In genomic region chr16:85661131-85662035, GRCh38 we compare ENCODE assay signal across 17 cellular contexts. TPM values are rescaled to one million over a fixed set of nuclear protein-coding genes. Genes with fewer than 3 reads are reported as not detected.
DNase-seq lines count a peak whose midpoint lies in the region; ATAC-seq and TF ChIP-seq lines count a peak whose summit lies in the region.
"Had no signal": no experiment of that assay in that cellular context is flagged by ENCODE, and none has a peak within 500 bp of the region (broad histone marks: within the 10 kb centered on the region; RNA-seq: fewer than 3 reads in every experiment).

No MANE protein-coding gene starts in this region.

- H3K9me3 Mint-ChIP-seq in stimulated activated naive CD8-positive, alpha-beta T cell treated with anti-CD3 and anti-CD28 coated beads, Interleukin-15, amount 100 ng/mL, for 72 hours: no peaks in the 10 kb centered on the region
- no peaks in the 10 kb centered on the region for H3K9me3 Mint-ChIP-seq in chondrocyte (ENCODE audit: low read depth)
- H3K9me3 Mint-ChIP-seq: CD4-positive, alpha-beta T cell had no signal

- peaks cover 5% of the 10 kb centered on the region for H3K4me1 ChIP-seq in mesodermal cell (ENCODE audit: control insufficient read depth, insufficient read depth, low read length, poor library complexity, severe bottlenecking)
- no peaks in the 10 kb centered on the region for H3K4me1 ChIP-seq in upper lobe of right lung
- peaks cover 6% of the 10 kb centered on the region for H3K4me1 ChIP-seq in vagina
- H3K4me1 ChIP-seq in MM.1S (ENCODE audit: low read length): no peaks in the 10 kb centered on the region

- H3F3A ChIP-seq in MM.1S (ENCODE audit: insufficient read depth, low read length): no peaks in the 10 kb centered on the region

- peak overlapping the region; percentile 10 for H3K27ac ChIP-seq in mesodermal cell (ENCODE audit: low read depth, low read length, severe bottlenecking)
- no peak overlapping the region for H3K27ac ChIP-seq in upper lobe of right lung
- no peak overlapping the region for H3K27ac ChIP-seq in vagina
- no peak overlapping the region for H3K27ac ChIP-seq in MM.1S (ENCODE audit: low read length)

- H4K20me1 ChIP-seq in MM.1S (ENCODE audit: insufficient read depth, low read length): no peaks in the 10 kb centered on the region

- H2AFZ ChIP-seq in MM.1S (ENCODE audit: low read length): no peak overlapping the region

- peak; percentile 13 for ATAC-seq in stimulated activated naive CD8-positive, alpha-beta T cell treated with anti-CD3 and anti-CD28 coated beads, Interleukin-15, amount 100 ng/mL, for 72 hours
- no peak for ATAC-seq in stimulated activated naive CD8-positive, alpha-beta T cell treated with anti-CD3 and anti-CD28 coated beads, Interleukin-15, Interleukin-2, amounts not matched to agents 100 U/mL and 50 U/mL, for 24 hours
- ATAC-seq in upper lobe of right lung: no peak
- ATAC-seq: Panc1 had no signal

- H3K4me1 Mint-ChIP-seq in stimulated activated naive CD8-positive, alpha-beta T cell treated with anti-CD3 and anti-CD28 coated beads, Interleukin-15, amount 100 ng/mL, for 72 hours: peaks cover 6% of the 10 kb centered on the region
- H3K4me1 Mint-ChIP-seq in chondrocyte (ENCODE audit: low read depth): no peaks in the 10 kb centered on the region

- no peak for DNase-seq in stimulated activated naive CD8-positive, alpha-beta T cell treated with anti-CD3 and anti-CD28 coated beads, Interleukin-15, amount 100 ng/mL, for 72 hours
- no peak for DNase-seq in stimulated activated naive CD8-positive, alpha-beta T cell treated with anti-CD3 and anti-CD28 coated beads, Interleukin-15, Interleukin-2, amounts not matched to agents 100 U/mL and 50 U/mL, for 24 hours
- peak; percentile 90 for DNase-seq in chondrocyte (ENCODE audit: low spot score)
- DNase-seq in upper lobe of right lung: peak; percentile 65
- DNase-seq in Kasumi-1 (lab: John Stamatoyannopoulos, UW): no peak
- DNase-seq in vagina (ENCODE audit: extremely low spot score in 2 of 2): no peak
- DNase-seq in MM.1S: no peak
- DNase-seq: Calu3; CD4-positive, alpha-beta T cell; KBM-7; NCI-H1092 treated with DMSO at 0.1 percent for 48 hours; NCI-H1694 treated with DMSO at 0.1 percent for 48 hours; NCI-H446; SIG-M5 had no signal

- TF ChIP-seq CTCF in chondrocyte (IDR thresholded peaks at IDR 0.05): no peak
- no peak for TF ChIP-seq CTCF in upper lobe of right lung (IDR thresholded peaks at IDR 0.05)
- TF ChIP-seq CTCF in vagina (IDR thresholded peaks at IDR 0.05): no peak
- TF ChIP-seq CTCF in MM.1S (IDR thresholded peaks at IDR 0.05; ENCODE audit: low read length): no peak

- H3K27ac Mint-ChIP-seq in stimulated activated naive CD8-positive, alpha-beta T cell treated with anti-CD3 and anti-CD28 coated beads, Interleukin-15, amount 100 ng/mL, for 72 hours: no peak overlapping the region
- no peak overlapping the region for H3K27ac Mint-ChIP-seq in chondrocyte (ENCODE audit: unreplicated experiment)
- H3K27ac Mint-ChIP-seq: B cell; CD4-positive, alpha-beta T cell had no signal

- H3K9me3 ChIP-seq in mesodermal cell (ENCODE audit: control insufficient read depth, low read length): no peaks in the 10 kb centered on the region
- H3K9me3 ChIP-seq in upper lobe of right lung: no peaks in the 10 kb centered on the region
- H3K9me3 ChIP-seq in vagina: no peaks in the 10 kb centered on the region
- no peaks in the 10 kb centered on the region for H3K9me3 ChIP-seq in MM.1S (replicated peaks; ENCODE audit: insufficient read depth, low read length)

- H3K36me3 ChIP-seq in mesodermal cell (ENCODE audit: control insufficient read depth, insufficient read depth, low read length) (peaks cover 59% of the 10 kb centered on the region), upper lobe of right lung (peaks cover 97% of the 10 kb centered on the region), vagina (peaks cover 0 to 76% of the 10 kb centered on the region in 2 donors), MM.1S (replicated peaks; ENCODE audit: insufficient read depth, low read length) (no peaks in the 10 kb centered on the region)

- H3K4me3 ChIP-seq in mesodermal cell (ENCODE audit: extremely low read depth, insufficient read depth, low read length, poor library complexity, severe bottlenecking) (no peak overlapping the region), upper lobe of right lung (no peak overlapping the region), vagina (no peak overlapping the region), MM.1S (ENCODE audit: low read length) (no peak overlapping the region)

- intact Hi-C loops in upper lobe of right lung (cut with DNase I) (no loop called here), vagina (cut with DNase I) (no loop called here)

- no peak for TF ChIP-seq POLR2A in vagina (IDR thresholded peaks at IDR 0.05)

- no peak overlapping the region for H3K4me3 Mint-ChIP-seq in stimulated activated naive CD8-positive, alpha-beta T cell treated with anti-CD3 and anti-CD28 coated beads, Interleukin-15, amount 100 ng/mL, for 72 hours
- no peak overlapping the region for H3K4me3 Mint-ChIP-seq in chondrocyte (ENCODE audit: unreplicated experiment)
- H3K4me3 Mint-ChIP-seq: B cell; CD4-positive, alpha-beta T cell had no signal

- H3K36me3 Mint-ChIP-seq in chondrocyte (ENCODE audit: low read depth): peaks cover 16% of the 10 kb centered on the region

- no peaks in the 10 kb centered on the region for H3K27me3 Mint-ChIP-seq in stimulated activated naive CD8-positive, alpha-beta T cell treated with anti-CD3 and anti-CD28 coated beads, Interleukin-15, amount 100 ng/mL, for 72 hours
- H3K27me3 Mint-ChIP-seq in chondrocyte (ENCODE audit: low read depth): no peaks in the 10 kb centered on the region
- H3K27me3 Mint-ChIP-seq: B cell; CD4-positive, alpha-beta T cell had no signal

- H3K9me2 ChIP-seq in MM.1S (replicated peaks; ENCODE audit: insufficient read depth, low read length): no peaks in the 10 kb centered on the region

- no peaks in the 10 kb centered on the region for H3K79me2 ChIP-seq in MM.1S (ENCODE audit: low read length)

- no peak overlapping the region for H3K9ac ChIP-seq in MM.1S (ENCODE audit: low read length)

- no peaks in the 10 kb centered on the region for H3K27me3 ChIP-seq in upper lobe of right lung
- H3K27me3 ChIP-seq in vagina: no peaks in the 10 kb centered on the region
- H3K27me3 ChIP-seq in MM.1S (replicated peaks; ENCODE audit: insufficient read depth, low read length): no peaks in the 10 kb centered on the region

- WGBS in mesodermal cell (ENCODE audit: insufficient coverage in 2 of 2), 2 experiments: 94 to 97% methylated on average over 43 to 47 of the region's 48 CpGs

- no peak overlapping the region for H3K4me2 ChIP-seq in MM.1S (ENCODE audit: low read depth, low read length)

RNA-seq across cellular contexts. Expression of gene GINS2, which starts 27.4 kb away (rescaled TPM):
- total RNA-seq in chondrocyte: 3.1 to 10.9 TPM (median 3.8 TPM) in 3 replicates
- polyA plus RNA-seq in mesodermal cell (2013, experiment 1 of 2): 13.0 TPM
- polyA plus RNA-seq in mesodermal cell (2013, experiment 2 of 2): 12.2 TPM
- total RNA-seq in upper lobe of right lung: 0.46 TPM
- total RNA-seq in vagina: 0.25 TPM

RNA-seq across cellular contexts. Expression of gene GSE1, which starts 48.3 kb away (rescaled TPM):
- 22.6 to 37.1 TPM (median 24.0 TPM) in 3 replicates for total RNA-seq in chondrocyte
- 39.8 TPM for polyA plus RNA-seq in mesodermal cell (2013, experiment 1 of 2)
- 36.2 TPM for polyA plus RNA-seq in mesodermal cell (2013, experiment 2 of 2)
- 87.2 TPM for total RNA-seq in upper lobe of right lung
- total RNA-seq in vagina: 80.8 TPM

Comparison
In these comparisons a context has a peak if more than half of its experiments do, and no peak if none do; other contexts are left out.
1. DNase-seq: peak in chondrocyte (single experiment) and upper lobe of right lung (single experiment); none in stimulated activated naive CD8-positive, alpha-beta T cell treated with anti-CD3 and anti-CD28 coated beads, Interleukin-15, amount 100 ng/mL, for 72 hours (0 of 2), stimulated activated naive CD8-positive, alpha-beta T cell treated with anti-CD3 and anti-CD28 coated beads, Interleukin-15, Interleukin-2, amounts not matched to agents 100 U/mL and 50 U/mL, for 24 hours (single experiment), Kasumi-1 (0 of 2), vagina (0 of 2) and MM.1S (single experiment).